In the genomic region with DNA sequence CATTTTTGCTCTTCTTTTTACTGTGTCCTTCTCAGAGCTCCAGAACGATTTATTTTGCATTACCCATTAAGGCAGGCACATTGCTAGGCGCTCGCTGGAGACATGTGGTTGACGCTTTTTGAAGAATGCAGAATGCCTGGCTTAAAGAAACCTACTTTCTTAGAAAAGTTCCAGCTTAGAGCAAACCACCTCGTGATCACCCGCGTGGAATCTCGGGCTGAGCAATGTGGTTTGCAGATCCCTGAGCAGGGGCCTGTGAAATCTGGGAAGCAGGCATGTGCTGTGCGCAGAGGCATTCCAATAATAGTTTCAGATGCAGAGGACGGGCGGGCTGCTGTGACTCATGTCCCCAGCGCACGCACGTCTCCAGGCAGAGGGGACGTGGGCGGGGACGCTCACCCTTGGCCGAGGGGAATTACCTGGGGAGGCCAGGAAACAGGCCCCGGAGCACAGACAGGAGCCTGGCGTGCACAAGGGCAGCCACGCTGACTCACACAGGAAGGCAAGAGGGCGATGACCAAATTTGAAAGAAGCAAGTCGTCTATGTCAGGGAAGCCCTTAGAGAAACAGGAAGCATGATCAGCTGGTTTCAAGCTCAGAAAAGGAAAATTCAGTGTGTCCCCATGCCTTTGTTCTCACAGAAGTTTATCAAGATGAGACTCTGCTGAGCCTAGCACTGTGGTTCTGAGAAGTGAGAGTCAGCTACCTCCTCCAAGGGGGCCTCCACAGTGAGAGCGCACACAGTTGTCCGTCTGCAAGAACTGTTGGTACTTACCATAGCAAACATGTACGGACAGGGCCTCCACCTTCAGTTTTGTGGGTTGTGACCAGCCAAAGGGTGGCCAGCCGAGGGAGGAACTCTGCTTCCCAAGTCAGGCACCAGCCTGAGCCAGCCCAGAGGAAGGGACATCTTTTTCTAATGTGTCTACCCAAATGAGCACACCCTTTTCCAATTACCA, we compare ENCODE assay signal across 8 cellular contexts.
DNase-seq lines count a peak whose midpoint lies in the region; ATAC-seq and TF ChIP-seq lines count a peak whose summit lies in the region.

No MANE protein-coding gene starts in this region.

- peak overlapping the region; percentile 93 for H4K8ac ChIP-seq in trophoblast cell (ENCODE audit: low read depth, low read length)

- 45 to 61% methylated on average over 9 to 22 of the region's 27 CpGs for WGBS in gastroesophageal sphincter (ENCODE audit: low coverage in 1 of 2), 2 donors
- no CpG with 5 or more reads among the region's 27 CpGs for WGBS in trophoblast cell (ENCODE audit: extremely low coverage, insufficient coverage, insufficient read length)
- WGBS in thymus: 46% methylated on average over 27 of the region's 27 CpGs

- no peak for TF ChIP-seq POLR2A in gastroesophageal sphincter (IDR thresholded peaks at IDR 0.05)

- H3K18ac ChIP-seq in trophoblast cell (ENCODE audit: low read length): peak overlapping the region; percentile 98

- peak; percentile 51 for DNase-seq in RPMI8226
- peak; percentile 84 for DNase-seq in activated gamma-delta T cell treated with Interleukin-2 at 50 U/mL for 16 hours
- peak; percentile 100 for DNase-seq in trophoblast cell
- no peak for DNase-seq in NCI-H1436 (lab: John Stamatoyannopoulos, UW)

- H2BK12ac ChIP-seq in trophoblast cell (ENCODE audit: low read length): peak overlapping the region; percentile 85

- H3K4me3 ChIP-seq in gastroesophageal sphincter (no peak overlapping the region), trophoblast cell (ENCODE audit: low read depth, low read length) (no peak overlapping the region), thymus (ENCODE audit: low read length) (peak overlapping the region; percentile 0)

- peak overlapping the region; percentile 75 for H2AFZ ChIP-seq in trophoblast cell (ENCODE audit: insufficient read depth, low read length, poor library complexity)

- H3K23ac ChIP-seq in trophoblast cell (ENCODE audit: low read length): no peak overlapping the region

- H3K9ac ChIP-seq in trophoblast cell (ENCODE audit: low read length): no peak overlapping the region

- no peaks in the 10 kb centered on the region for H3K9me3 ChIP-seq in gastroesophageal sphincter
- H3K9me3 ChIP-seq in trophoblast cell (ENCODE audit: insufficient read depth, low read depth, low read length): no peaks in the 10 kb centered on the region
- H3K9me3 ChIP-seq in thymus (ENCODE audit: control insufficient read depth): no peaks in the 10 kb centered on the region

- H3K79me2 ChIP-seq in trophoblast cell (ENCODE audit: control insufficient read depth, insufficient read depth, low read length, poor library complexity): peaks cover 4% of the 10 kb centered on the region

- peak overlapping the region; percentile 60 for H3K4ac ChIP-seq in trophoblast cell (ENCODE audit: low read depth, low read length)

- peak overlapping the region; percentile 98 for H2BK5ac ChIP-seq in trophoblast cell (ENCODE audit: low read depth, low read length, poor library complexity)

- peak overlapping the region; percentile 84 for H2AK5ac ChIP-seq in trophoblast cell (ENCODE audit: low read length)

- H3K27ac ChIP-seq in gastroesophageal sphincter (peak overlapping the region in 3 of 4 donors; percentile 59 to 71 (median 65)), trophoblast cell (ENCODE audit: low read depth, low read length) (peak overlapping the region; percentile 98), thymus (ENCODE audit: low read depth) (peak overlapping the region; percentile 85)

- peak overlapping the region; percentile 49 for H4K12ac ChIP-seq in trophoblast cell (ENCODE audit: low read depth, low read length)

- H3K79me1 ChIP-seq in trophoblast cell (ENCODE audit: low read length): peaks cover 58% of the 10 kb centered on the region

- TF ChIP-seq CTCF in gastroesophageal sphincter (IDR thresholded peaks at IDR 0.05): no peak

- peak overlapping the region; percentile 96 for H2BK120ac ChIP-seq in trophoblast cell (ENCODE audit: insufficient read depth, low read length, poor library complexity)

- H3K4me1 ChIP-seq in gastroesophageal sphincter (peaks cover 0 to 11% (median 0%) of the 10 kb centered on the region in 3 donors), trophoblast cell (ENCODE audit: control insufficient read depth in 1 of 2, insufficient read depth in 2 of 2, low read length in 2 of 2) (peaks cover 23 to 27% of the 10 kb centered on the region in 2 experiments), thymus (ENCODE audit: control insufficient read depth, insufficient read depth, low read length) (peaks cover 53% of the 10 kb centered on the region)

- peak overlapping the region; percentile 96 for H3K14ac ChIP-seq in trophoblast cell (ENCODE audit: low read length)

- no peaks in the 10 kb centered on the region for H3K27me3 ChIP-seq in gastroesophageal sphincter
- no peaks in the 10 kb centered on the region for H3K27me3 ChIP-seq in trophoblast cell (ENCODE audit: insufficient read depth, low read length)
- H3K27me3 ChIP-seq in thymus (ENCODE audit: control insufficient read depth, insufficient read depth): no peaks in the 10 kb centered on the region

- H4K91ac ChIP-seq in trophoblast cell (ENCODE audit: low read depth, low read length): peak overlapping the region; percentile 99

- no peak overlapping the region for H3K4me2 ChIP-seq in trophoblast cell (ENCODE audit: low read length)

- peak; percentile 93 for ATAC-seq in GM18861 (IDR thresholded peaks at IDR 0.05; ENCODE audit: unreplicated experiment)
- ATAC-seq in HG03045 (IDR thresholded peaks at IDR 0.05; ENCODE audit: unreplicated experiment): peak; percentile 98
- ATAC-seq in gastroesophageal sphincter: peak; percentile 83

- TF ChIP-seq EP300 in gastroesophageal sphincter (IDR thresholded peaks at IDR 0.05): no peak

- H3K36me3 ChIP-seq in gastroesophageal sphincter (no peaks in the 10 kb centered on the region), trophoblast cell (ENCODE audit: control insufficient read depth in 1 of 2, insufficient read depth in 2 of 2, low read length in 2 of 2) (no peaks in the 10 kb centered on the region), thymus (ENCODE audit: control insufficient read depth, insufficient read depth) (no peaks in the 10 kb centered on the region)
